Comparison of ENCODE assay signal across 28 cellular contexts in genomic region chr10:12887780-12888179, GRCh38.
"Had no signal": no experiment of that assay in that cellular context is flagged by ENCODE, and none has a peak within 500 bp of the region (broad histone marks: within the 10 kb centered on the region; RNA-seq: fewer than 3 reads in every experiment).

No MANE protein-coding gene starts in this region.

- H3K4me1 ChIP-seq: body of pancreas had no signal

- DNase-seq: activated B cell treated with CpG ODN at 0.5 μM for 24 hours; activated CD4-positive, alpha-beta memory T cell treated with anti-CD3 and anti-CD28 coated beads for 36 hours; activated CD4-positive, alpha-beta T cell treated with anti-CD3 and anti-CD28 coated beads for 1 hour; activated CD4-positive, alpha-beta T cell treated with anti-CD3 and anti-CD28 coated beads, Interleukin-2, amount 10 ng/mL, durations not matched to agents 24 days and 14 days; activated CD8-positive, alpha-beta memory T cell treated with anti-CD3 and anti-CD28 coated beads for 24 hours; activated effector memory CD4-positive, alpha-beta T cell treated with anti-CD3 and anti-CD28 coated beads, Interleukin-2, amount 50 U/mL, for 16 hours; activated naive CD4-positive, alpha-beta T cell treated with anti-CD3 and anti-CD28 coated beads, Interleukin-2, amount 10 ng/mL, durations not matched to agents 7 days and 5 days; activated naive CD8-positive, alpha-beta T cell treated with anti-CD3 and anti-CD28 coated beads for 36 hours; activated T-cell treated with anti-CD3 and anti-CD28 coated beads, Interleukin-2, amount 50 U/mL, for 4 hours; body of pancreas; central memory CD4-positive, alpha-beta T cell; KBM-7; NCI-H1092; NCI-H1417; NCI-H1930; NCI-H2107; NCI-H2171 treated with DMSO at 0.1 percent for 48 hours; NCI-H226; NCI-H526; NK-92 treated with Interleukin-12 subunit alpha and Interleukin-12 subunit beta, amount 100 ng/mL, for 24 hours; OCI-M1; RPMI8226; T-cell; T-helper 2 cell; T1000 had no signal

- H3K4me3 ChIP-seq: body of pancreas, SK-N-MC had no signal

- H3K27me3 ChIP-seq: body of pancreas had no signal

- ATAC-seq: activated T-cell treated with anti-CD3 and anti-CD28 coated beads, Interleukin-2, amount 50 U/mL, for 4 hours; body of pancreas; Panc1; Right ventricle myocardium inferior; T-cell had no signal

- H3K9me3 ChIP-seq: body of pancreas had no signal

- H3K27ac ChIP-seq: body of pancreas, SK-N-MC had no signal
